ENCODE assay signal across 21 cellular contexts in genomic region chr11:85539740-85540139, GRCh38.
"Had no signal": no experiment of that assay in that cellular context is flagged by ENCODE, and none has a peak within 500 bp of the region (broad histone marks: within the 10 kb centered on the region; RNA-seq: fewer than 3 reads in every experiment).

No MANE protein-coding gene starts in this region.

- H2AFZ ChIP-seq: parathyroid adenoma had no signal

- ATAC-seq: activated T-cell treated with anti-CD3 and anti-CD28 coated beads, Interleukin-2, amount 50 U/mL, for 72 hours; stimulated activated naive B cell treated with anti-CD40 and anti-IgM and Interleukin-4, amounts not matched to agents 10 μg/mL and 1 μg/mL and 100 μg/mL, for 72 hours had no signal

- H3K36me3 ChIP-seq: uterus had no signal

- H3K9ac ChIP-seq: parathyroid adenoma had no signal

- H3K79me2 ChIP-seq: parathyroid adenoma had no signal

- H3K27me3 ChIP-seq: heart left ventricle, testis, uterus had no signal

- H3K4me1 ChIP-seq: parathyroid adenoma, uterus had no signal

- DNase-seq: activated CD4-positive, alpha-beta memory T cell treated with anti-CD3 and anti-CD28 coated beads, Interleukin-2, amount 10 ng/mL, durations not matched to agents 7 days and 5 days; activated CD4-positive, alpha-beta T cell treated with anti-CD3 and anti-CD28 coated beads for 48 hours; activated effector memory CD4-positive, alpha-beta T cell treated with Interleukin-2 at 50 U/mL for 16 hours; activated naive CD4-positive, alpha-beta T cell treated with anti-CD3 and anti-CD28 coated beads for 36 hours; activated naive CD8-positive, alpha-beta T cell treated with anti-CD3 and anti-CD28 coated beads, Interleukin-2, amount 10 ng/mL, durations not matched to agents 7 days and 5 days; activated T-cell treated with anti-CD3 and anti-CD28 coated beads, Interleukin-2, amount 50 U/mL, for 72 hours; cortex of kidney; heart left ventricle; kidney glomerular epithelial cell; nephron progenitor cell; stimulated activated CD4-positive, alpha-beta T cell treated with anti-CD3 and anti-CD28 coated beads, Interleukin-2, amount 100 ng/mL, for 48 hours; stimulated activated CD8-positive, alpha-beta memory T cell treated with anti-CD3 and anti-CD28 coated beads, Interleukin-4, amount 100 ng/mL, for 48 hours; stimulated activated naive B cell treated with anti-CD40 and anti-IgM and Interleukin-4, amounts not matched to agents 10 μg/mL and 1 μg/mL and 100 μg/mL, for 72 hours; T1000; testis; trophoblast cell; uterus had no signal

- H3K27ac ChIP-seq: epithelial cell of prostate, parathyroid adenoma, testis, uterus had no signal

- H3K9me3 ChIP-seq: testis, uterus had no signal

- H3K4me3 ChIP-seq: heart left ventricle, smooth muscle cell, testis, uterus had no signal

- FAIRE-seq: bronchial epithelial cell had no signal

- H3K4me2 ChIP-seq: smooth muscle cell had no signal
